ENCODE assay signal across 1 cellular context in genomic region chr7:95755277-95755934, GRCh38.
TF ChIP-seq lines count a peak whose summit lies in the region.

No MANE protein-coding gene starts in this region.

TF ChIP-seq in WTC11, 78 proteins besides CTCF, POLR2A, EP300 and RAD21 (continued from another document):
- TF ChIP-seq PRDM15 (CRISPR knock-in tag; IDR thresholded peaks at IDR 0.05) (no peak), FOXJ3 (CRISPR knock-in tag; IDR thresholded peaks at IDR 0.05; ENCODE audit: borderline replicate concordance) (no peak), SOX15 (CRISPR knock-in tag; IDR thresholded peaks at IDR 0.05) (no peak), PRRX2 (CRISPR knock-in tag; IDR thresholded peaks at IDR 0.05) (no peak), IRF2 (CRISPR knock-in tag; IDR thresholded peaks at IDR 0.05; ENCODE audit: borderline replicate concordance, low read depth) (no peak), SMAD4 (CRISPR knock-in tag; IDR thresholded peaks at IDR 0.05) (no peak), ZNF232 (CRISPR knock-in tag; IDR thresholded peaks at IDR 0.05) (no peak), ZNF317 (CRISPR knock-in tag; IDR thresholded peaks at IDR 0.05; ENCODE audit: borderline replicate concordance, low read depth) (no peak), ZBTB21 (CRISPR knock-in tag; IDR thresholded peaks at IDR 0.05; ENCODE audit: borderline replicate concordance) (no peak)
